24 cellular contexts compared by ENCODE assay signal in the genomic region with DNA sequence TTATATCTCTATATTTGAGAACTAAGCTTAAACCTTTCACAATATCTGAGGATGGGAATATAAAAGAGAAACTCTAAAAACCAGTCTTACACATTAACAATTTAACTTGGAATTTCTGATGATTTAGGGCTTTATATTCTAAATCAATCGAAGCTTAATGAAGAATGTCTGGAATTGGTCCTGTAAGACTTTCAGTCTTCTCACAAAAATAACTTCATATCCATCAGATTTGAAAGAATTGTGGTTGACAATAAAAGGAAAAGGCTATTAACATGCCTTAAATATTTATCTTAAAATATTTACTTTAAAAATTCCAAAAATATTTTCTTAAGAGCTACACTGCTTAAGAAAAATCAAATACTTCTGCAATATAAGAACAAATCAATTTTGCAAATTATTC. TPM values are rescaled to one million over a fixed set of nuclear protein-coding genes. Genes with fewer than 3 reads are reported as not detected.
DNase-seq lines count a peak whose midpoint lies in the region; ATAC-seq, FAIRE-seq and TF ChIP-seq lines count a peak whose summit lies in the region.
"Had no signal": no experiment of that assay in that cellular context is flagged by ENCODE, and none has a peak within 500 bp of the region (broad histone marks: within the 10 kb centered on the region; RNA-seq: fewer than 3 reads in every experiment).

No MANE protein-coding gene starts in this region.

- H3K27me3 ChIP-seq in DOHH2 (ENCODE audit: control insufficient read depth, low read length) (no peaks in the 10 kb centered on the region), SU-DHL-6 (ENCODE audit: low read length) (no peaks in the 10 kb centered on the region), small intestine (ENCODE audit: control insufficient read depth in 2 of 2, insufficient read depth in 2 of 2, low read length in 2 of 2) (no peaks in the 10 kb centered on the region)
- H3K27me3 ChIP-seq: breast epithelium, uterus had no signal

- H3K4me2 ChIP-seq in DOHH2 (ENCODE audit: low read length) (peak overlapping the region; percentile 70), SU-DHL-6 (ENCODE audit: low read depth, low read length, poor library complexity, severe bottlenecking) (peak overlapping the region; percentile 75)

- DNase-seq in fibroblast of peridontal ligament (ENCODE audit: extremely low read depth) (peak; percentile 11), small intestine (no peak), NOMO-1 (lab: John Stamatoyannopoulos, UW; ENCODE audit: unreplicated experiment in 2 of 2) (no peak)
- no peak for DNase-seq in activated naive CD8-positive, alpha-beta T cell treated with anti-CD3 and anti-CD28 coated beads for 36 hours
- DNase-seq: activated CD4-positive, alpha-beta T cell treated with anti-CD3 and anti-CD28 coated beads for 4 hours; activated T-cell treated with anti-CD3 and anti-CD28 coated beads, Interleukin-2, amount 50 U/mL, for 4 hours; cortex of kidney; head of caudate nucleus; NCI-H1092; NCI-H187 treated with DMSO at 0.1 percent for 48 hours; NCI-H748 treated with DMSO at 0.1 percent for 48 hours; nucleus accumbens; Right ventricle myocardium superior; stimulated activated CD4-positive, alpha-beta T cell treated with anti-CD3 and anti-CD28 coated beads, Interleukin-4, amount 100 ng/mL, for 1 hour; T-cell; uterus had no signal

- peaks cover 90% of the 10 kb centered on the region for H3K79me2 ChIP-seq in DOHH2 (ENCODE audit: control insufficient read depth, low read length)
- H3K79me2 ChIP-seq in SU-DHL-6 (ENCODE audit: insufficient read depth, low read length): peaks cover 98% of the 10 kb centered on the region

- H3K27ac Mint-ChIP-seq in activated naive CD8-positive, alpha-beta T cell treated with anti-CD3 and anti-CD28 coated beads for 36 hours: no peak overlapping the region
- H3K27ac Mint-ChIP-seq: T-cell had no signal

- peak overlapping the region; percentile 27; the same call in 1 of the 2 replicates for H3K9ac ChIP-seq in SU-DHL-6 (ENCODE audit: low read length)

- H3K36me3 ChIP-seq in DOHH2 (ENCODE audit: control insufficient read depth, low read length): peaks cover 17% of the 10 kb centered on the region
- peaks cover 8% of the 10 kb centered on the region; the same call in 1 of the 2 replicates for H3K36me3 ChIP-seq in SU-DHL-6 (ENCODE audit: low read length)
- H3K36me3 ChIP-seq in small intestine (ENCODE audit: control insufficient read depth in 2 of 2, insufficient read depth in 2 of 2, low read length in 2 of 2): peaks cover 0 to 2% of the 10 kb centered on the region in 2 donors
- H3K36me3 ChIP-seq: breast epithelium, uterus had no signal

- no peaks in the 10 kb centered on the region for H3K27me3 Mint-ChIP-seq in activated naive CD8-positive, alpha-beta T cell treated with anti-CD3 and anti-CD28 coated beads for 36 hours
- H3K27me3 Mint-ChIP-seq: stimulated activated memory B cell treated with anti-CD40 and anti-IgM and Interleukin-4, amounts not matched to agents 10 μg/mL and 1 μg/mL and 100 μg/mL, for 72 hours; T-cell had no signal

- H3K27ac ChIP-seq in DOHH2 (ENCODE audit: low read depth, low read length): no peak overlapping the region
- peak overlapping the region; percentile 60 for H3K27ac ChIP-seq in SU-DHL-6 (ENCODE audit: low read depth, low read length)
- H3K27ac ChIP-seq in small intestine (ENCODE audit: low read depth in 1 of 2, low read length in 1 of 2): no peak overlapping the region
- H3K27ac ChIP-seq: breast epithelium had no signal

- H3K9me3 ChIP-seq in DOHH2 (ENCODE audit: control insufficient read depth, insufficient read depth, low read length) (no peaks in the 10 kb centered on the region), SU-DHL-6 (ENCODE audit: insufficient read depth, low read length) (no peaks in the 10 kb centered on the region), small intestine (ENCODE audit: control insufficient read depth, low read depth) (no peaks in the 10 kb centered on the region)
- H3K9me3 ChIP-seq: breast epithelium, uterus had no signal

- TF ChIP-seq CTCF in DOHH2 (IDR thresholded peaks at IDR 0.05; ENCODE audit: low read depth, low read length, poor library complexity, severe bottlenecking) (no peak), SU-DHL-6 (IDR thresholded peaks at IDR 0.05; ENCODE audit: insufficient read depth, low read length, poor library complexity, severe bottlenecking) (no peak)

- no peak overlapping the region for H3K4me3 ChIP-seq in DOHH2 (ENCODE audit: low read length)
- no peak overlapping the region for H3K4me3 ChIP-seq in SU-DHL-6 (ENCODE audit: insufficient read depth, low read length, poor library complexity, severe bottlenecking)
- H3K4me3 ChIP-seq in small intestine (ENCODE audit: low read depth in 1 of 2, low read length in 2 of 2): no peak overlapping the region
- H3K4me3 ChIP-seq: breast epithelium, uterus had no signal

- H3F3A ChIP-seq in DOHH2 (ENCODE audit: control insufficient read depth, insufficient read depth) (peaks cover 4% of the 10 kb centered on the region; the same call in 1 of the 2 replicates), SU-DHL-6 (ENCODE audit: insufficient read depth) (peaks cover 21% of the 10 kb centered on the region)

- peaks cover 2% of the 10 kb centered on the region for H3K9me3 Mint-ChIP-seq in activated naive CD8-positive, alpha-beta T cell treated with anti-CD3 and anti-CD28 coated beads for 36 hours
- H3K9me3 Mint-ChIP-seq: CD14-positive monocyte, T-cell had no signal

- H3K4me1 Mint-ChIP-seq in activated naive CD8-positive, alpha-beta T cell treated with anti-CD3 and anti-CD28 coated beads for 36 hours: peaks cover 61% of the 10 kb centered on the region

- WGBS in small intestine, 3 donors: 49 to 89% (median 89%) methylated on average over 1 of the region's 1 CpG

- H3K9me2 ChIP-seq in DOHH2 (replicated peaks; ENCODE audit: control insufficient read depth, low read length): no peaks in the 10 kb centered on the region
- H3K9me2 ChIP-seq in SU-DHL-6 (replicated peaks; ENCODE audit: insufficient read depth, low read length): no peaks in the 10 kb centered on the region

- no peak for ATAC-seq in GM21515 (IDR thresholded peaks at IDR 0.05; ENCODE audit: unreplicated experiment)
- no peak for ATAC-seq in GM19023 (IDR thresholded peaks at IDR 0.05; ENCODE audit: unreplicated experiment)
- ATAC-seq: activated T-cell treated with anti-CD3 and anti-CD28 coated beads, Interleukin-2, amount 50 U/mL, for 4 hours; stimulated activated memory B cell treated with anti-CD40 and anti-IgM and Interleukin-4, amounts not matched to agents 10 μg/mL and 1 μg/mL and 100 μg/mL, for 72 hours; T-cell had no signal

- no peak overlapping the region for H3K4me3 Mint-ChIP-seq in activated naive CD8-positive, alpha-beta T cell treated with anti-CD3 and anti-CD28 coated beads for 36 hours
- H3K4me3 Mint-ChIP-seq: activated T-cell treated with anti-CD3 and anti-CD28 coated beads, Interleukin-2, amount 50 U/mL, for 4 hours; stimulated activated memory B cell treated with anti-CD40 and anti-IgM and Interleukin-4, amounts not matched to agents 10 μg/mL and 1 μg/mL and 100 μg/mL, for 72 hours; T-cell had no signal

- peaks cover 39% of the 10 kb centered on the region for H3K36me3 Mint-ChIP-seq in activated naive CD8-positive, alpha-beta T cell treated with anti-CD3 and anti-CD28 coated beads for 36 hours

- FAIRE-seq in small intestine (lab: Jason Lieb, UNC): peak; percentile 53
- FAIRE-seq: TTC549 had no signal

- H2AFZ ChIP-seq in SU-DHL-6 (ENCODE audit: low read depth, low read length, severe bottlenecking): no peak overlapping the region

- H3K4me1 ChIP-seq in DOHH2 (ENCODE audit: control insufficient read depth, low read length): peaks cover 59% of the 10 kb centered on the region
- H3K4me1 ChIP-seq in small intestine (ENCODE audit: control insufficient read depth in 2 of 2, insufficient read depth in 1 of 2, low read depth in 1 of 2, low read length in 1 of 2): peaks cover 0 to 13% of the 10 kb centered on the region in 2 donors
- H3K4me1 ChIP-seq: breast epithelium had no signal

- H4K20me1 ChIP-seq in DOHH2 (ENCODE audit: control insufficient read depth, insufficient read depth, low read depth, low read length): peaks cover 36% of the 10 kb centered on the region
- peaks cover 25% of the 10 kb centered on the region for H4K20me1 ChIP-seq in SU-DHL-6 (ENCODE audit: low read depth, low read length)

RNA-seq across cellular contexts. Expression of gene MYCBP2, which starts 27.3 kb away (rescaled TPM):
- polyA plus RNA-seq in small intestine: 10 to 100 TPM; 11.2 to 24.6 (median 22.4) TPM
- 10 to 100 TPM; 89.5 to 94.2 TPM for total RNA-seq in activated naive CD8-positive, alpha-beta T cell treated with anti-CD3 and anti-CD28 coated beads for 36 hours
